8 cellular contexts compared by ENCODE assay signal in the genomic region with DNA sequence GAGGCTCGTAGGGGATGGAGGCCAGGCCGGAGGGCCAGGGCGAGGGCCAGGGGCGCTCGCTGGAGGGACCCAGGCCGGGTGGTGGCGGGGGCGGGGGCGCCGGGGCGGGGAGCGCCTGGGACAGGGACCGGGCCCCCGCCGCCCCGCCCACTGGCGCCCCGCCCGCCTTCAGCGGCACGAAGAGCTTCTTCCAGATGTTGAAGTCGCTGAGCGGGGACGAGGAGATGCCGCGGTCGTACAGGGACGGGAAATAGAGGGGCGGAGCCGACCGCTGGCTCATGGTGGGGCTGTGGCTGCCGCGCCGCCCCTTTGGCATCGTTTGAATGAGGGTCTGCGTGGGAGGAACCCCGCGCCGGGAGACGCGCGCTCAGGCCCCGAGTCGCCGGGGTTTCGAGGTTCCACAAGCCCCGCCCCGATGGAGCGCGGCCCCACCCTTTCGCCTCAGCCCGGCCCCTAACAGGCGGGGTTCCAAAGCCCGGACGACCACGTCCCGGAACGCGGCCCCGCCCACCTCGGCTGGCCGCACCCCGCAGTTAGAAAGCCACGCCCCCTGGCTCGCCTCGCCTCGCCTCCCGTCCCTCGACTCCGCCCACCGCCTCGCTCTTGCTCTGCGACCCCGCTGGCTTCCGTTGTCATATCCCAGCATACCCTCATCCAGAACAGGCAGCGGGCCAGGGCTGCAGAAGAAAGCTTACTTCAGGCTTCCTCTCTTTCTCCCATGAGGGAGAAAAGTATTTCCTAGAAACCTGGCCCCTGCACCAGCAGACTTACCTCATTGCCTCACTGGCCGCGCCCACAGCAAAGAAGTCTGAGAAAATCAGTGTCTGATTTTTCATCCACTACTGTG. TPM values are rescaled to one million over a fixed set of nuclear protein-coding genes. Genes with fewer than 3 reads are reported as not detected.
DNase-seq lines count a peak whose midpoint lies in the region; ATAC-seq and TF ChIP-seq lines count a peak whose summit lies in the region.

A gene with protein sequence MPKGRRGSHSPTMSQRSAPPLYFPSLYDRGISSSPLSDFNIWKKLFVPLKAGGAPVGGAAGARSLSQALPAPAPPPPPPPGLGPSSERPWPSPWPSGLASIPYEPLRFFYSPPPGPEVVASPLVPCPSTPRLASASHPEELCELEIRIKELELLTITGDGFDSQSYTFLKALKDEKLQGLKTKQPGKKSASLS (minus strand): TSS at position 402 of the 847 bp plus-strand sequence. CDS start 86 bp downstream, at position 316.

- no peaks in the 10 kb centered on the region for H3K9me3 ChIP-seq in Panc1 (ENCODE audit: control insufficient read depth, insufficient read depth, low read depth, low read length)
- no peaks in the 10 kb centered on the region for H3K9me3 ChIP-seq in esophagus muscularis mucosa
- H3K9me3 ChIP-seq in muscle layer of duodenum (ENCODE audit: control insufficient read depth in 1 of 2, low read length in 2 of 2): no peaks in the 10 kb centered on the region

- CTCF ChIA-PET in Panc1 (lab: Charles Lee): interaction anchor here (1.1 to 2.1 kb wide), 3 partner anchors 8 to 339 kb away, joined by 3 to 6 read pairs (median 4); no protein-coding TSS in a partner anchor

- H3K9me3 Mint-ChIP-seq in activated T-cell treated with anti-CD3 and anti-CD28 coated beads, Interleukin-2, amount 50 U/mL, for 72 hours: no peaks in the 10 kb centered on the region

- peaks cover 91% of the 10 kb centered on the region for H3K4me1 ChIP-seq in Panc1 (ENCODE audit: control insufficient read depth, insufficient read depth, low read length)
- H3K4me1 ChIP-seq in esophagus muscularis mucosa: peaks cover 55 to 62% (median 57%) of the 10 kb centered on the region in 4 donors
- H3K4me1 ChIP-seq in muscle layer of duodenum (ENCODE audit: control insufficient read depth in 1 of 2, insufficient read depth in 2 of 2, low read length in 2 of 2): peaks cover 0 to 4% of the 10 kb centered on the region in 2 donors

- H3K4me1 Mint-ChIP-seq in activated T-cell treated with anti-CD3 and anti-CD28 coated beads, Interleukin-2, amount 50 U/mL, for 72 hours (ENCODE audit: low read depth): peaks cover 15% of the 10 kb centered on the region

- intact Hi-C loops in Panc1 (cut with micrococcal nuclease; ENCODE audit: unreplicated experiment): no loop called here
- intact Hi-C loops in esophagus muscularis mucosa (cut with DNase I): no loop called here

- H3K4me3 Mint-ChIP-seq in activated T-cell treated with anti-CD3 and anti-CD28 coated beads, Interleukin-2, amount 50 U/mL, for 72 hours: peak within 1 kb of the TSS; percentile 92 to 93

- DNase-seq in DMS53 treated with DMSO at 0.1 percent for 48 hours (lab: John Stamatoyannopoulos, UW; ENCODE audit: unreplicated experiment) (peak; percentile 50), KG1 (lab: John Stamatoyannopoulos, UW) (peak; percentile 74), Panc1 (ENCODE audit: low read depth, low spot score) (peak; percentile 77), esophagus muscularis mucosa (ENCODE audit: extremely low spot score) (peak; percentile 98)
- peak; percentile 95 to 98 for DNase-seq in activated T-cell treated with anti-CD3 and anti-CD28 coated beads, Interleukin-2, amount 50 U/mL, for 72 hours
- peak; percentile 80 to 90 for DNase-seq in stimulated activated CD8-positive, alpha-beta memory T cell treated with anti-CD3 and anti-CD28 coated beads, Interleukin-7, amount 100 ng/mL, for 1 hour (ENCODE audit: low read depth in 2 of 2)

- H3K4me3 ChIP-seq in Panc1 (ENCODE audit: low read depth in 2 of 2, low read length in 2 of 2): peak within 1 kb of the TSS; percentile 48 to 53
- peak within 1 kb of the TSS; percentile 61 to 67 (median 62) for H3K4me3 ChIP-seq in esophagus muscularis mucosa
- H3K4me3 ChIP-seq in muscle layer of duodenum (ENCODE audit: low read depth in 1 of 2, low read length in 2 of 2): peak within 1 kb of the TSS; percentile 64 to 66

- H3K36me3 ChIP-seq in Panc1 (ENCODE audit: control insufficient read depth, insufficient read depth, low read length) (no peaks in the 10 kb centered on the region), esophagus muscularis mucosa (peaks cover 6 to 15% (median 10%) of the 10 kb centered on the region in 4 donors), muscle layer of duodenum (ENCODE audit: control insufficient read depth in 1 of 2, insufficient read depth in 2 of 2, low read length in 2 of 2) (peaks cover 0 to 7% of the 10 kb centered on the region in 2 donors)

- WGBS in esophagus muscularis mucosa: 1% methylated on average over 34 of the region's 78 CpGs

- peak within 1 kb of the TSS; percentile 71 for H3K27ac Mint-ChIP-seq in activated T-cell treated with anti-CD3 and anti-CD28 coated beads, Interleukin-2, amount 50 U/mL, for 72 hours

- POLR2A ChIA-PET in Panc1 (lab: Charles Lee): interaction anchor here (0.9 to 2.7 kb wide), 4 partner anchors 9 to 35 kb away, joined by 3 to 12 read pairs (median 4); partner anchors contain the start of gene CD59

- no TSS peak for BruUV-seq in Panc1 (replicated peaks; lab: Mats Ljungman, UMichigan)

- H3K27me3 Mint-ChIP-seq in activated T-cell treated with anti-CD3 and anti-CD28 coated beads, Interleukin-2, amount 50 U/mL, for 72 hours (ENCODE audit: low read depth): peaks cover 37% of the 10 kb centered on the region

- no peaks in the 10 kb centered on the region for H3K36me3 Mint-ChIP-seq in activated T-cell treated with anti-CD3 and anti-CD28 coated beads, Interleukin-2, amount 50 U/mL, for 72 hours (ENCODE audit: insufficient read depth in 2 of 2)

- in situ Hi-C loops in Panc1 (cut with HindIII; ENCODE audit: low pct_unique_long_range_greater_than_20kb, low sequenced_read_pairs): no loop called here

- no peak for TF ChIP-seq EP300 in esophagus muscularis mucosa (IDR thresholded peaks at IDR 0.05)

- TF ChIP-seq CTCF in Panc1 (IDR thresholded peaks at IDR 0.05) (no peak), esophagus muscularis mucosa (IDR thresholded peaks at IDR 0.05) (no peak)

- ATAC-seq in GM21737 (IDR thresholded peaks at IDR 0.05; ENCODE audit: unreplicated experiment): peak; percentile 90
- peak; percentile 76 for ATAC-seq in Panc1
- peak; percentile 93 to 94 for ATAC-seq in activated T-cell treated with anti-CD3 and anti-CD28 coated beads, Interleukin-2, amount 50 U/mL, for 72 hours (replicated peaks in 1 of 2)

- TF ChIP-seq POLR2A in esophagus muscularis mucosa (IDR thresholded peaks at IDR 0.05; ENCODE audit: low read depth): no peak

- H3K27me3 ChIP-seq in Panc1 (ENCODE audit: control insufficient read depth, insufficient read depth, low read length) (no peaks in the 10 kb centered on the region), esophagus muscularis mucosa (no peaks in the 10 kb centered on the region), muscle layer of duodenum (ENCODE audit: low read depth, low read length) (no peaks in the 10 kb centered on the region)

- H3K27ac ChIP-seq in Panc1 (ENCODE audit: low read length) (peak within 1 kb of the TSS; percentile 94), esophagus muscularis mucosa (replicated peaks in 1 of 4) (peak within 1 kb of the TSS; percentile 67 to 79 (median 79)), muscle layer of duodenum (ENCODE audit: low read length) (peak within 1 kb of the TSS; percentile 58)

RNA-seq across cellular contexts. Expression of the gene that starts here (rescaled TPM):
- total RNA-seq in Panc1 (2021; ENCODE audit: unreplicated experiment) (1.3 TPM), esophagus muscularis mucosa (not detected)
- polyA plus RNA-seq in Panc1 (2012; ENCODE audit: insufficient read length): not detected
- not detected for total RNA-seq in activated T-cell treated with anti-CD3 and anti-CD28 coated beads, Interleukin-2, amount 50 U/mL, for 72 hours

Comparison
In these comparisons a context has a peak if more than half of its experiments do, and no peak if none do; other contexts are left out.
1. Peak in every context shown above with its lines: DNase-seq, ATAC-seq, H3K4me3 ChIP-seq and H3K27ac ChIP-seq.
2. Peak in DNase-seq and ATAC-seq in activated T-cell treated with anti-CD3 and anti-CD28 coated beads, Interleukin-2, amount 50 U/mL, for 72 hours; RNA of the gene not detected or under 1 TPM.
3. Peak in DNase-seq, H3K4me3 ChIP-seq and H3K27ac ChIP-seq in esophagus muscularis mucosa; RNA of the gene not detected or under 1 TPM.